ENCODE assay signal across 17 cellular contexts in the genomic region with DNA sequence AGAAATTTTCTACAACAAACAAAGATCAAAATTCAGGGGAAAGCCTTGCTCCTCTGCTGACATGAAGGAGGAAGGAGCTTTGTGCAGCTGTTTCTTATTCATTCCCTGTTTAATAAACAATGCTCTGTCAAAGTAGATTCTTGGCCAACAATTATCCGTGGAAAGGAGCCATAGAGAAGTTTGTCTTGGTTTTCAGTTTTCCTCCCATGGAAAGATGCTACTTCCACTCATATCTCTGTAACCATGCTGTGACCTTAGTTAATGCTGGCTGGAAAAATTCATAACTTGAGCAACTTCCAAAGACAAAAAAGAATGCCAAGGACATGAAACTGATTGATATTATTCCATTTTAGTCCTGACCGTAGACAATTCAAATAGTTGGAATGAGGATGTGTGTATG. TPM values are rescaled to one million over a fixed set of nuclear protein-coding genes. Genes with fewer than 3 reads are reported as not detected.
"Had no signal": no experiment of that assay in that cellular context is flagged by ENCODE, and none has a peak within 500 bp of the region (broad histone marks: within the 10 kb centered on the region; RNA-seq: fewer than 3 reads in every experiment).

No MANE protein-coding gene starts in this region.

- DNase-seq: activated CD4-positive, alpha-beta T cell treated with anti-CD3 and anti-CD28 coated beads, Interleukin-2, amount 50 U/mL, for 4 hours; activated gamma-delta T cell; amniotic stem cell; effector CD8-positive, alpha-beta T cell; foreskin keratinocyte; kidney; mammary epithelial cell; naive B cell; pancreas; stimulated activated naive CD4-positive, alpha-beta T cell; tibial artery; uterus had no signal

- ATAC-seq: activated naive CD4-positive, alpha-beta T cell treated with anti-CD3 and anti-CD28 coated beads, Interleukin-2, amount 50 U/mL, for 72 hours; esophagus mucosa; foreskin keratinocyte; pancreas had no signal

- H3K27ac Mint-ChIP-seq: activated naive CD4-positive, alpha-beta T cell treated with anti-CD3 and anti-CD28 coated beads, Interleukin-2, amount 50 U/mL, for 72 hours; dendritic cell treated with granulocyte-macrophage colony-stimulating factor and Interleukin-4, amounts not matched to agents 40 ng/mL and 50 ng/mL, for 4 days; naive B cell; T-helper 2 cell treated with Interferon-gamma antibody and Interleukin-4, amounts not matched to agents 5 μg/mL and 100 μg/mL, for 36 hours had no signal

- H3K4me3 Mint-ChIP-seq: dendritic cell treated with granulocyte-macrophage colony-stimulating factor and Interleukin-4, amounts not matched to agents 40 ng/mL and 50 ng/mL, for 4 days; naive B cell; T-helper 2 cell treated with Interferon-gamma antibody and Interleukin-4, amounts not matched to agents 5 μg/mL and 100 μg/mL, for 36 hours had no signal

- H3K36me3 Mint-ChIP-seq: activated naive CD4-positive, alpha-beta T cell treated with anti-CD3 and anti-CD28 coated beads, Interleukin-2, amount 50 U/mL, for 72 hours; naive B cell had no signal

- H3K27me3 ChIP-seq: pancreas, uterus had no signal

- H3K4me1 ChIP-seq: foreskin keratinocyte, tibial artery, uterus had no signal

- H3K9me3 Mint-ChIP-seq: activated naive CD4-positive, alpha-beta T cell treated with anti-CD3 and anti-CD28 coated beads, Interleukin-2, amount 50 U/mL, for 72 hours; dendritic cell treated with granulocyte-macrophage colony-stimulating factor and Interleukin-4, amounts not matched to agents 40 ng/mL and 50 ng/mL, for 4 days; naive B cell; T-helper 2 cell treated with Interferon-gamma antibody and Interleukin-4, amounts not matched to agents 5 μg/mL and 100 μg/mL, for 36 hours had no signal

- H3K36me3 ChIP-seq: neutrophil, pancreas, tibial artery, uterus had no signal

- H3K4me3 ChIP-seq: pancreas, tibial artery, uterus had no signal

- H3K9me3 ChIP-seq: neutrophil, pancreas, tibial artery, uterus had no signal

- H3K27ac ChIP-seq: foreskin keratinocyte, neutrophil, pancreas, tibial artery had no signal

RNA-seq across cellular contexts. Expression of a gene that starts 8.1 kb away (rescaled TPM):
- total RNA-seq: esophagus mucosa, foreskin keratinocyte, mammary epithelial cell, uterus had no signal
